ENCODE assay signal across 11 cellular contexts in genomic region chr13:41313659-41314197, GRCh38. TPM values are rescaled to one million over a fixed set of nuclear protein-coding genes. Genes with fewer than 3 reads are reported as not detected.
DNase-seq lines count a peak whose midpoint lies in the region; TF ChIP-seq lines count a peak whose summit lies in the region.
"Had no signal": no experiment of that assay in that cellular context is flagged by ENCODE, and none has a peak within 500 bp of the region (broad histone marks: within the 10 kb centered on the region; RNA-seq: fewer than 3 reads in every experiment).

No MANE protein-coding gene starts in this region.

- H3K14ac ChIP-seq in trophoblast cell (ENCODE audit: low read length), result no peak overlapping the region

- no peak overlapping the region for H4K8ac ChIP-seq in trophoblast cell (ENCODE audit: low read depth, low read length)

- no peak overlapping the region for H2BK12ac ChIP-seq in trophoblast cell (ENCODE audit: low read length)

- H3K18ac ChIP-seq in trophoblast cell (ENCODE audit: low read length), result no peak overlapping the region

- peaks cover 44% of the 10 kb centered on the region for H4K20me1 ChIP-seq in OCI-LY7 (ENCODE audit: insufficient read depth, low read length)

- no peak overlapping the region for H2BK5ac ChIP-seq in trophoblast cell (ENCODE audit: low read depth, low read length, poor library complexity)

- H2AFZ ChIP-seq in OCI-LY7 (ENCODE audit: low read length) (no peak overlapping the region), trophoblast cell (ENCODE audit: insufficient read depth, low read length, poor library complexity) (no peak overlapping the region)

- intact Hi-C loops in OCI-LY7 (cut with micrococcal nuclease; ENCODE audit: unreplicated experiment), result loop anchor here (1.0 to 10.0 kb wide), 4 partner anchors 146 to 339 kb away; partner anchors contain the start of genes KBTBD6 and WBP4

- POLR2A ChIA-PET in activated CD4-positive, alpha-beta T cell treated with anti-CD3 and anti-CD28 coated beads, Interleukin-2, amount 10 ng/mL, durations not matched to agents 7 days and 5 days (lab: Charles Lee), result no interaction called here
- POLR2A ChIA-PET in OCI-LY7 (lab: Charles Lee), result interaction anchor here (0.6 to 1.5 kb wide), 4 partner anchors 8 to 959 kb away, joined by 3 to 6 read pairs (median 3); no protein-coding TSS in a partner anchor

- no peaks in the 10 kb centered on the region for H3K9me3 Mint-ChIP-seq in activated CD4-positive, alpha-beta T cell treated with anti-CD3 and anti-CD28 coated beads, Interleukin-2, amount 10 ng/mL, durations not matched to agents 7 days and 5 days
- H3K9me3 Mint-ChIP-seq: stimulated activated memory B cell treated with anti-CD40 and anti-IgM and Interleukin-4, amounts not matched to agents 10 μg/mL and 1 μg/mL and 100 μg/mL, for 72 hours had no signal

- H2AK5ac ChIP-seq in trophoblast cell (ENCODE audit: low read length), result no peak overlapping the region

- H4K91ac ChIP-seq in trophoblast cell (ENCODE audit: low read depth, low read length), result no peak overlapping the region

- peak overlapping the region; percentile 41 for H3K27ac Mint-ChIP-seq in activated CD4-positive, alpha-beta T cell treated with anti-CD3 and anti-CD28 coated beads, Interleukin-2, amount 10 ng/mL, durations not matched to agents 7 days and 5 days
- H3K27ac Mint-ChIP-seq: stimulated activated memory B cell treated with anti-CD40 and anti-IgM and Interleukin-4, amounts not matched to agents 10 μg/mL and 1 μg/mL and 100 μg/mL, for 72 hours had no signal

- H3K4ac ChIP-seq in trophoblast cell (ENCODE audit: low read depth, low read length), result peak overlapping the region; percentile 78

- H3K4me3 ChIP-seq in OCI-LY7 (ENCODE audit: low read depth, low read length, poor library complexity, severe bottlenecking) (peak overlapping the region; percentile 79), endocrine pancreas (ENCODE audit: control insufficient read depth, insufficient read depth, low read length) (peak overlapping the region; percentile 96), trophoblast cell (ENCODE audit: low read depth, low read length) (no peak overlapping the region)
- H3K4me3 ChIP-seq: colonic mucosa had no signal

- H2BK120ac ChIP-seq in trophoblast cell (ENCODE audit: insufficient read depth, low read length, poor library complexity), result no peak overlapping the region

- no peaks in the 10 kb centered on the region for H3K27me3 Mint-ChIP-seq in activated CD4-positive, alpha-beta T cell treated with anti-CD3 and anti-CD28 coated beads, Interleukin-2, amount 10 ng/mL, durations not matched to agents 7 days and 5 days
- H3K27me3 Mint-ChIP-seq: stimulated activated memory B cell treated with anti-CD40 and anti-IgM and Interleukin-4, amounts not matched to agents 10 μg/mL and 1 μg/mL and 100 μg/mL, for 72 hours had no signal

- no peak overlapping the region for H3K23ac ChIP-seq in trophoblast cell (ENCODE audit: low read length)

- H3K9me2 ChIP-seq in OCI-LY7 (ENCODE audit: insufficient read depth, low read length), result no peaks in the 10 kb centered on the region

- H3K36me3 ChIP-seq in OCI-LY7 (ENCODE audit: insufficient read depth, low read length) (peaks cover 24% of the 10 kb centered on the region), endocrine pancreas (ENCODE audit: control insufficient read depth, insufficient read depth, low read length) (no peaks in the 10 kb centered on the region), trophoblast cell (ENCODE audit: control insufficient read depth in 1 of 2, insufficient read depth in 2 of 2, low read length in 2 of 2) (peaks cover 0 to 2% of the 10 kb centered on the region in 2 experiments)
- H3K36me3 ChIP-seq: colonic mucosa had no signal

- peaks cover 5% of the 10 kb centered on the region for H3K79me1 ChIP-seq in trophoblast cell (ENCODE audit: low read length)

- CTCF ChIA-PET in activated CD4-positive, alpha-beta T cell treated with anti-CD3 and anti-CD28 coated beads, Interleukin-2, amount 10 ng/mL, durations not matched to agents 7 days and 5 days (lab: Charles Lee), result interaction anchor here (0.6 to 1.4 kb wide), 3 partner anchors 9 to 52 kb away, joined by 3 to 4 read pairs (median 4); no protein-coding TSS in a partner anchor
- CTCF ChIA-PET in OCI-LY7 (lab: Charles Lee; ENCODE audit: unreplicated experiment), result no interaction called here

- H3K9ac ChIP-seq in endocrine pancreas (ENCODE audit: control insufficient read depth, insufficient read depth, low read length), result no peak overlapping the region
- H3K9ac ChIP-seq in trophoblast cell (ENCODE audit: low read length), result no peak overlapping the region

- peaks cover 57% of the 10 kb centered on the region for H3K4me1 Mint-ChIP-seq in activated CD4-positive, alpha-beta T cell treated with anti-CD3 and anti-CD28 coated beads, Interleukin-2, amount 10 ng/mL, durations not matched to agents 7 days and 5 days

- DNase-seq in activated CD4-positive, alpha-beta T cell treated with anti-CD3 and anti-CD28 coated beads, Interleukin-2, amount 10 ng/mL, durations not matched to agents 7 days and 5 days, result no peak
- no peak for DNase-seq in activated CD4-positive, alpha-beta T cell treated with anti-CD3 and anti-CD28 coated beads for 1 hour
- DNase-seq in OCI-LY7 (ENCODE audit: low spot score) (no peak), trophoblast cell (no peak), substantia nigra (lab: John Stamatoyannopoulos, UW) (no peak), SK-N-DZ (ENCODE audit: low spot score) (no peak), NCI-H774 (lab: John Stamatoyannopoulos, UW) (no peak)
- DNase-seq: colonic mucosa, KG1 had no signal

- H3K4me2 ChIP-seq in OCI-LY7 (ENCODE audit: low read length), result peak overlapping the region; percentile 89
- no peak overlapping the region for H3K4me2 ChIP-seq in trophoblast cell (ENCODE audit: low read length)

- WGBS in trophoblast cell (ENCODE audit: extremely low coverage, insufficient coverage, insufficient read length), result no CpG with 5 or more reads among the region's 6 CpGs

- no TSS peak for BruUV-seq in OCI-LY7 (replicated peaks; lab: Mats Ljungman, UMichigan)

- H3K4me1 ChIP-seq in OCI-LY7 (ENCODE audit: insufficient read depth, low read length, poor library complexity, severe bottlenecking) (peaks cover 49% of the 10 kb centered on the region), endocrine pancreas (ENCODE audit: control insufficient read depth, insufficient read depth, low read length) (peaks cover 12% of the 10 kb centered on the region), trophoblast cell (ENCODE audit: control insufficient read depth in 1 of 2, insufficient read depth in 2 of 2, low read length in 2 of 2) (no peaks in the 10 kb centered on the region)
- H3K4me1 ChIP-seq: colonic mucosa had no signal

- no peak overlapping the region for H4K12ac ChIP-seq in trophoblast cell (ENCODE audit: low read depth, low read length)

- H3K4me3 Mint-ChIP-seq in activated CD4-positive, alpha-beta T cell treated with anti-CD3 and anti-CD28 coated beads, Interleukin-2, amount 10 ng/mL, durations not matched to agents 7 days and 5 days, result peak overlapping the region; percentile 66
- H3K4me3 Mint-ChIP-seq: stimulated activated memory B cell treated with anti-CD40 and anti-IgM and Interleukin-4, amounts not matched to agents 10 μg/mL and 1 μg/mL and 100 μg/mL, for 72 hours had no signal

- H3K79me2 ChIP-seq in OCI-LY7 (ENCODE audit: insufficient read depth, low read depth, low read length) (peaks cover 75% of the 10 kb centered on the region), trophoblast cell (ENCODE audit: control insufficient read depth, insufficient read depth, low read length, poor library complexity) (peaks cover 14% of the 10 kb centered on the region)

- no peaks in the 10 kb centered on the region for H3K27me3 ChIP-seq in endocrine pancreas (ENCODE audit: control insufficient read depth, insufficient read depth, low read length)
- no peaks in the 10 kb centered on the region for H3K27me3 ChIP-seq in trophoblast cell (ENCODE audit: insufficient read depth, low read length)
- H3K27me3 ChIP-seq: colonic mucosa had no signal

- TF ChIP-seq CTCF in OCI-LY7 (conservative IDR thresholded peaks at IDR 0.05; ENCODE audit: low read length), result no peak

- H3K27ac ChIP-seq in OCI-LY7 (ENCODE audit: low read depth, low read length, poor library complexity, severe bottlenecking) (peak overlapping the region; percentile 74), trophoblast cell (ENCODE audit: low read depth, low read length) (no peak overlapping the region), substantia nigra (ENCODE audit: low read depth, low read length, poor library complexity, severe bottlenecking) (no peak overlapping the region)
- H3K27ac ChIP-seq: colonic mucosa had no signal

- peaks cover 20% of the 10 kb centered on the region for H3K36me3 Mint-ChIP-seq in activated CD4-positive, alpha-beta T cell treated with anti-CD3 and anti-CD28 coated beads, Interleukin-2, amount 10 ng/mL, durations not matched to agents 7 days and 5 days (ENCODE audit: low read depth)

- H3K9me3 ChIP-seq in OCI-LY7 (ENCODE audit: low read length) (no peaks in the 10 kb centered on the region), endocrine pancreas (ENCODE audit: control insufficient read depth, low read length) (no peaks in the 10 kb centered on the region), trophoblast cell (ENCODE audit: insufficient read depth, low read depth, low read length) (no peaks in the 10 kb centered on the region)
- H3K9me3 ChIP-seq: colonic mucosa had no signal

RNA-seq across cellular contexts. Expression of gene NAA16, which starts 2.7 kb away (rescaled TPM):
- 10 to 100 TPM; 35.9 to 42.0 TPM for total RNA-seq in activated CD4-positive, alpha-beta T cell treated with anti-CD3 and anti-CD28 coated beads, Interleukin-2, amount 10 ng/mL, durations not matched to agents 7 days and 5 days
- 22.1 and 22.4 TPM in 2 replicates for total RNA-seq in OCI-LY7 (2014; rRNA removed; shearing (Covaris generic))
- total RNA-seq in OCI-LY7 (2022), result 44.1 and 45.9 TPM in 2 replicates
- polyA plus RNA-seq in trophoblast cell (2013), result 8.5 and 10.0 TPM in 2 replicates
- polyA plus RNA-seq in SK-N-DZ (2014; cell fraction: cytosol; rRNA removed), result 26.2 and 32.4 TPM in 2 replicates
- 74.5 and 111 TPM in 2 replicates for polyA plus RNA-seq in SK-N-DZ (2014; cell fraction: nucleus; rRNA removed)

RNA-seq across cellular contexts. Expression of gene MTRF1, which starts 50.4 kb away (rescaled TPM):
- total RNA-seq in activated CD4-positive, alpha-beta T cell treated with anti-CD3 and anti-CD28 coated beads, Interleukin-2, amount 10 ng/mL, durations not matched to agents 7 days and 5 days, result 10 to 100 TPM; 22.0 to 23.0 TPM
- 22.1 and 24.9 TPM in 2 replicates for total RNA-seq in OCI-LY7 (2014; rRNA removed; shearing (Covaris generic))
- total RNA-seq in OCI-LY7 (2022), result 25.3 and 31.3 TPM in 2 replicates
- 12.3 and 13.6 TPM in 2 replicates for polyA plus RNA-seq in trophoblast cell (2013)
- polyA plus RNA-seq in SK-N-DZ (2014; cell fraction: cytosol; rRNA removed), result 25.5 and 47.6 TPM in 2 replicates
- polyA plus RNA-seq in SK-N-DZ (2014; cell fraction: nucleus; rRNA removed), result 43.0 and 61.8 TPM in 2 replicates
